In the genomic region with DNA sequence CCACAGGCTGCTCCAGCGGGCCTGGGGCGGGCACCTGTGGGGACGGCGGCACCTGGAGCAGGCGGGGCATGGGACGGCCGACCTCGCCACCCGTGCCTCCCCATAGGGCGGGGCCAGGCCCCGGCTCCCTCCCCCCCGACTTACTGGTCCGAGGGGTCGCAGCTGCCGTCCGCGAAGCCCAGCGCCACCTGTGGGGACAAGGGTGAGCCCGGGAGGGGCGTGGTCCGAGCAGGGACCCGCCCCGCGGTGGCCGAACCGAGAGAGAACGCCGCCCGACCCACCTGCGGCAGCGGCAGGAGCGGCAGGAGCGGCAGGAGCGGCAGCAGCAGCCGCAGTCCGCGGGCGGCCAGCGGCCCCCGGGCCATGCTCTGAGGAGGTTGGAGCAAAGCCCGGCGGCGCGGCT, we compare ENCODE assay signal across 1 cellular context.
TF ChIP-seq lines count a peak whose summit lies in the region.

A gene (minus strand): TSS at position 379 of the 403 bp plus-strand sequence. CDS start 14 bp downstream, at position 365.

TF ChIP-seq in HepG2, 621 proteins besides CTCF, POLR2A, EP300 and RAD21 (continued from another document and continues in another):
- TF ChIP-seq, protein P1, sequence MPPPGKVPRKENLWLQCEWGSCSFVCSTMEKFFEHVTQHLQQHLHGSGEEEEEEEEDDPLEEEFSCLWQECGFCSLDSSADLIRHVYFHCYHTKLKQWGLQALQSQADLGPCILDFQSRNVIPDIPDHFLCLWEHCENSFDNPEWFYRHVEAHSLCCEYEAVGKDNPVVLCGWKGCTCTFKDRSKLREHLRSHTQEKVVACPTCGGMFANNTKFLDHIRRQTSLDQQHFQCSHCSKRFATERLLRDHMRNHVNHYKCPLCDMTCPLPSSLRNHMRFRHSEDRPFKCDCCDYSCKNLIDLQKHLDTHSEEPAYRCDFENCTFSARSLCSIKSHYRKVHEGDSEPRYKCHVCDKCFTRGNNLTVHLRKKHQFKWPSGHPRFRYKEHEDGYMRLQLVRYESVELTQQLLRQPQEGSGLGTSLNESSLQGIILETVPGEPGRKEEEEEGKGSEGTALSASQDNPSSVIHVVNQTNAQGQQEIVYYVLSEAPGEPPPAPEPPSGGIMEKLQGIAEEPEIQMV (CRISPR knock-in tag; IDR thresholded peaks at IDR 0.05; ENCODE audit: low read depth): no peak; the same call in 1 of the 2 replicates
- TF ChIP-seq ZFP37 (CRISPR knock-in tag; IDR thresholded peaks at IDR 0.05; ENCODE audit: borderline replicate concordance): no peak
- TF ChIP-seq, protein P2, sequence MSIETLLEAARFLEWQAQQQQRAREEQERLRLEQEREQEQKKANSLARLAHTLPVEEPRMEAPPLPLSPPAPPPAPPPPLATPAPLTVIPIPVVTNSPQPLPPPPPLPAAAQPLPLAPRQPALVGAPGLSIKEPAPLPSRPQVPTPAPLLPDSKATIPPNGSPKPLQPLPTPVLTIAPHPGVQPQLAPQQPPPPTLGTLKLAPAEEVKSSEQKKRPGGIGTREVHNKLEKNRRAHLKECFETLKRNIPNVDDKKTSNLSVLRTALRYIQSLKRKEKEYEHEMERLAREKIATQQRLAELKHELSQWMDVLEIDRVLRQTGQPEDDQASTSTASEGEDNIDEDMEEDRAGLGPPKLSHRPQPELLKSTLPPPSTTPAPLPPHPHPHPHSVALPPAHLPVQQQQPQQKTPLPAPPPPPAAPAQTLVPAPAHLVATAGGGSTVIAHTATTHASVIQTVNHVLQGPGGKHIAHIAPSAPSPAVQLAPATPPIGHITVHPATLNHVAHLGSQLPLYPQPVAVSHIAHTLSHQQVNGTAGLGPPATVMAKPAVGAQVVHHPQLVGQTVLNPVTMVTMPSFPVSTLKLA (IDR thresholded peaks at IDR 0.05): no peak
- no peak; the same call in 1 of the 2 replicates for TF ChIP-seq ZSCAN12 (CRISPR knock-in tag; IDR thresholded peaks at IDR 0.05)
- TF ChIP-seq, protein P3, sequence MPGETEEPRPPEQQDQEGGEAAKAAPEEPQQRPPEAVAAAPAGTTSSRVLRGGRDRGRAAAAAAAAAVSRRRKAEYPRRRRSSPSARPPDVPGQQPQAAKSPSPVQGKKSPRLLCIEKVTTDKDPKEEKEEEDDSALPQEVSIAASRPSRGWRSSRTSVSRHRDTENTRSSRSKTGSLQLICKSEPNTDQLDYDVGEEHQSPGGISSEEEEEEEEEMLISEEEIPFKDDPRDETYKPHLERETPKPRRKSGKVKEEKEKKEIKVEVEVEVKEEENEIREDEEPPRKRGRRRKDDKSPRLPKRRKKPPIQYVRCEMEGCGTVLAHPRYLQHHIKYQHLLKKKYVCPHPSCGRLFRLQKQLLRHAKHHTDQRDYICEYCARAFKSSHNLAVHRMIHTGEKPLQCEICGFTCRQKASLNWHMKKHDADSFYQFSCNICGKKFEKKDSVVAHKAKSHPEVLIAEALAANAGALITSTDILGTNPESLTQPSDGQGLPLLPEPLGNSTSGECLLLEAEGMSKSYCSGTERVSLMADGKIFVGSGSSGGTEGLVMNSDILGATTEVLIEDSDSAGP (CRISPR knock-in tag; IDR thresholded peaks at IDR 0.05; ENCODE audit: borderline replicate concordance): peak; percentile 8; the same call in 1 of the 2 replicates
- TF ChIP-seq ZNF709 (CRISPR knock-in tag; IDR thresholded peaks at IDR 0.05): 0 out of 2 replicates have a peak, but pooled peaks have one; percentile 32
- TF ChIP-seq ZMYM3 (CRISPR knock-in tag; IDR thresholded peaks at IDR 0.05): no peak
- TF ChIP-seq, protein P4, sequence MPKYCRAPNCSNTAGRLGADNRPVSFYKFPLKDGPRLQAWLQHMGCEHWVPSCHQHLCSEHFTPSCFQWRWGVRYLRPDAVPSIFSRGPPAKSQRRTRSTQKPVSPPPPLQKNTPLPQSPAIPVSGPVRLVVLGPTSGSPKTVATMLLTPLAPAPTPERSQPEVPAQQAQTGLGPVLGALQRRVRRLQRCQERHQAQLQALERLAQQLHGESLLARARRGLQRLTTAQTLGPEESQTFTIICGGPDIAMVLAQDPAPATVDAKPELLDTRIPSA (CRISPR knock-in tag; IDR thresholded peaks at IDR 0.05; ENCODE audit: borderline replicate concordance): no peak
- no peak for TF ChIP-seq NAIF1 (CRISPR knock-in tag; IDR thresholded peaks at IDR 0.05; ENCODE audit: borderline replicate concordance)
- no peak for TF ChIP-seq CCDC6 (CRISPR knock-in tag; IDR thresholded peaks at IDR 0.05)
- TF ChIP-seq HDAC1 (CRISPR knock-in tag; IDR thresholded peaks at IDR 0.05): peak; percentile 55
- TF ChIP-seq MXI1 (IDR thresholded peaks at IDR 0.05; ENCODE audit: borderline replicate concordance, low read depth, low read length): no peak
- TF ChIP-seq ASH2L (IDR thresholded peaks at IDR 0.05; ENCODE audit: insufficient read length, low read depth, low read length): no peak
- no peak for TF ChIP-seq DNMT3B (CRISPR knock-in tag; conservative IDR thresholded peaks at IDR 0.05)
- no peak for TF ChIP-seq PHB2 (IDR thresholded peaks at IDR 0.05; ENCODE audit: partially characterized antibody)
- no peak for TF ChIP-seq ZNF441 (CRISPR knock-in tag; IDR thresholded peaks at IDR 0.05; ENCODE audit: borderline replicate concordance)
- no peak; the same call in 1 of the 2 replicates for TF ChIP-seq ZNF333 (CRISPR knock-in tag; IDR thresholded peaks at IDR 0.05; ENCODE audit: borderline replicate concordance)
- peak; percentile 22; the same call in 1 of the 2 replicates for TF ChIP-seq POLR2AphosphoS5 (IDR thresholded peaks at IDR 0.05; ENCODE audit: low read depth, low read length)
- TF ChIP-seq ZNF205 (CRISPR knock-in tag; IDR thresholded peaks at IDR 0.05): no peak
- no peak for TF ChIP-seq ZNF572 (CRISPR knock-in tag; IDR thresholded peaks at IDR 0.05)
- TF ChIP-seq ZNF777 (CRISPR knock-in tag; IDR thresholded peaks at IDR 0.05): peak; percentile 93
- 0 out of 2 replicates have a peak, but pooled peaks have one; percentile 48 for TF ChIP-seq ZBTB42 (CRISPR knock-in tag; IDR thresholded peaks at IDR 0.05)
- TF ChIP-seq ZFX (CRISPR knock-in tag; IDR thresholded peaks at IDR 0.05; ENCODE audit: low read depth): no peak
- TF ChIP-seq, protein P5, sequence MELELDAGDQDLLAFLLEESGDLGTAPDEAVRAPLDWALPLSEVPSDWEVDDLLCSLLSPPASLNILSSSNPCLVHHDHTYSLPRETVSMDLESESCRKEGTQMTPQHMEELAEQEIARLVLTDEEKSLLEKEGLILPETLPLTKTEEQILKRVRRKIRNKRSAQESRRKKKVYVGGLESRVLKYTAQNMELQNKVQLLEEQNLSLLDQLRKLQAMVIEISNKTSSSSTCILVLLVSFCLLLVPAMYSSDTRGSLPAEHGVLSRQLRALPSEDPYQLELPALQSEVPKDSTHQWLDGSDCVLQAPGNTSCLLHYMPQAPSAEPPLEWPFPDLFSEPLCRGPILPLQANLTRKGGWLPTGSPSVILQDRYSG (CRISPR knock-in tag; IDR thresholded peaks at IDR 0.05): no peak
- TF ChIP-seq ZNF530 (CRISPR knock-in tag; IDR thresholded peaks at IDR 0.05; ENCODE audit: low read depth): no peak
- no peak for TF ChIP-seq ISL2 (CRISPR knock-in tag; IDR thresholded peaks at IDR 0.05)
- TF ChIP-seq FIP1L1 (IDR thresholded peaks at IDR 0.05; ENCODE audit: borderline replicate concordance, insufficient read depth, low read depth, low read length): no peak
- no peak for TF ChIP-seq JUND (CRISPR knock-in tag; IDR thresholded peaks at IDR 0.05)
- no peak for TF ChIP-seq ZNF615 (CRISPR knock-in tag; IDR thresholded peaks at IDR 0.05; ENCODE audit: borderline replicate concordance)
- no peak for TF ChIP-seq HHEX (CRISPR knock-in tag; IDR thresholded peaks at IDR 0.05)
- TF ChIP-seq, protein P6, sequence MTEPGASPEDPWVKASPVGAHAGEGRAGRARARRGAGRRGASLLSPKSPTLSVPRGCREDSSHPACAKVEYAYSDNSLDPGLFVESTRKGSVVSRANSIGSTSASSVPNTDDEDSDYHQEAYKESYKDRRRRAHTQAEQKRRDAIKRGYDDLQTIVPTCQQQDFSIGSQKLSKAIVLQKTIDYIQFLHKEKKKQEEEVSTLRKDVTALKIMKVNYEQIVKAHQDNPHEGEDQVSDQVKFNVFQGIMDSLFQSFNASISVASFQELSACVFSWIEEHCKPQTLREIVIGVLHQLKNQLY (CRISPR knock-in tag; IDR thresholded peaks at IDR 0.05): no peak
- TF ChIP-seq NRL (CRISPR knock-in tag; IDR thresholded peaks at IDR 0.05; ENCODE audit: borderline replicate concordance): no peak
- TF ChIP-seq KDM6A (CRISPR knock-in tag; IDR thresholded peaks at IDR 0.05; ENCODE audit: low read depth): no peak
- no peak for TF ChIP-seq ZNF317 (CRISPR knock-in tag; IDR thresholded peaks at IDR 0.05)
- TF ChIP-seq, protein P7, sequence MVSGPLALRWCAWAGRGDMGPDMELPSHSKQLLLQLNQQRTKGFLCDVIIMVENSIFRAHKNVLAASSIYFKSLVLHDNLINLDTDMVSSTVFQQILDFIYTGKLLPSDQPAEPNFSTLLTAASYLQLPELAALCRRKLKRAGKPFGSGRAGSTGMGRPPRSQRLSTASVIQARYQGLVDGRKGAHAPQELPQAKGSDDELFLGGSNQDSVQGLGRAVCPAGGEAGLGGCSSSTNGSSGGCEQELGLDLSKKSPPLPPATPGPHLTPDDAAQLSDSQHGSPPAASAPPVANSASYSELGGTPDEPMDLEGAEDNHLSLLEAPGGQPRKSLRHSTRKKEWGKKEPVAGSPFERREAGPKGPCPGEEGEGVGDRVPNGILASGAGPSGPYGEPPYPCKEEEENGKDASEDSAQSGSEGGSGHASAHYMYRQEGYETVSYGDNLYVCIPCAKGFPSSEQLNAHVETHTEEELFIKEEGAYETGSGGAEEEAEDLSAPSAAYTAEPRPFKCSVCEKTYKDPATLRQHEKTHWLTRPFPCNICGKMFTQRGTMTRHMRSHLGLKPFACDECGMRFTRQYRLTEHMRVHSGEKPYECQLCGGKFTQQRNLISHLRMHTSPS (CRISPR knock-in tag; IDR thresholded peaks at IDR 0.05; ENCODE audit: low read depth): no peak
- no peak for TF ChIP-seq TCF12 (IDR thresholded peaks at IDR 0.05)
- 0 out of 2 replicates have a peak, but pooled peaks have one; percentile 57 for TF ChIP-seq TCF12 (CRISPR knock-in tag; IDR thresholded peaks at IDR 0.05)
- TF ChIP-seq, protein P8, sequence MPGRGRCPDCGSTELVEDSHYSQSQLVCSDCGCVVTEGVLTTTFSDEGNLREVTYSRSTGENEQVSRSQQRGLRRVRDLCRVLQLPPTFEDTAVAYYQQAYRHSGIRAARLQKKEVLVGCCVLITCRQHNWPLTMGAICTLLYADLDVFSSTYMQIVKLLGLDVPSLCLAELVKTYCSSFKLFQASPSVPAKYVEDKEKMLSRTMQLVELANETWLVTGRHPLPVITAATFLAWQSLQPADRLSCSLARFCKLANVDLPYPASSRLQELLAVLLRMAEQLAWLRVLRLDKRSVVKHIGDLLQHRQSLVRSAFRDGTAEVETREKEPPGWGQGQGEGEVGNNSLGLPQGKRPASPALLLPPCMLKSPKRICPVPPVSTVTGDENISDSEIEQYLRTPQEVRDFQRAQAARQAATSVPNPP (CRISPR knock-in tag; IDR thresholded peaks at IDR 0.05): no peak
- peak; percentile 40; the same call in 1 of the 2 replicates for TF ChIP-seq MTF1 (CRISPR knock-in tag; IDR thresholded peaks at IDR 0.05)
- TF ChIP-seq, protein P9, sequence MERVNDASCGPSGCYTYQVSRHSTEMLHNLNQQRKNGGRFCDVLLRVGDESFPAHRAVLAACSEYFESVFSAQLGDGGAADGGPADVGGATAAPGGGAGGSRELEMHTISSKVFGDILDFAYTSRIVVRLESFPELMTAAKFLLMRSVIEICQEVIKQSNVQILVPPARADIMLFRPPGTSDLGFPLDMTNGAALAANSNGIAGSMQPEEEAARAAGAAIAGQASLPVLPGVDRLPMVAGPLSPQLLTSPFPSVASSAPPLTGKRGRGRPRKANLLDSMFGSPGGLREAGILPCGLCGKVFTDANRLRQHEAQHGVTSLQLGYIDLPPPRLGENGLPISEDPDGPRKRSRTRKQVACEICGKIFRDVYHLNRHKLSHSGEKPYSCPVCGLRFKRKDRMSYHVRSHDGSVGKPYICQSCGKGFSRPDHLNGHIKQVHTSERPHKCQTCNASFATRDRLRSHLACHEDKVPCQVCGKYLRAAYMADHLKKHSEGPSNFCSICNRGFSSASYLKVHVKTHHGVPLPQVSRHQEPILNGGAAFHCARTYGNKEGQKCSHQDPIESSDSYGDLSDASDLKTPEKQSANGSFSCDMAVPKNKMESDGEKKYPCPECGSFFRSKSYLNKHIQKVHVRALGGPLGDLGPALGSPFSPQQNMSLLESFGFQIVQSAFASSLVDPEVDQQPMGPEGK (CRISPR knock-in tag; IDR thresholded peaks at IDR 0.05): peak; percentile 56; the same call in 1 of the 2 replicates
- no peak for TF ChIP-seq ZNF180 (CRISPR knock-in tag; IDR thresholded peaks at IDR 0.05; ENCODE audit: borderline replicate concordance, low read depth)
- peak; percentile 5; the same call in 1 of the 2 replicates for TF ChIP-seq SAP130 (CRISPR knock-in tag; IDR thresholded peaks at IDR 0.05; ENCODE audit: low read depth)
- TF ChIP-seq NFE2L1 (CRISPR knock-in tag; IDR thresholded peaks at IDR 0.05; ENCODE audit: borderline replicate concordance): no peak
- TF ChIP-seq MYC (CRISPR knock-in tag; IDR thresholded peaks at IDR 0.05; ENCODE audit: borderline replicate concordance): peak; percentile 67; the same call in 1 of the 2 replicates
- no peak for TF ChIP-seq SP1 (IDR thresholded peaks at IDR 0.05)
- TF ChIP-seq SP1 (CRISPR knock-in tag; IDR thresholded peaks at IDR 0.05): no peak; the same call in 1 of the 2 replicates
- TF ChIP-seq ZNF431 (CRISPR knock-in tag; IDR thresholded peaks at IDR 0.05; ENCODE audit: borderline replicate concordance, low read depth): 0 out of 2 replicates have a peak, but pooled peaks have one; percentile 37
- no peak for TF ChIP-seq ZNF790 (CRISPR knock-in tag; IDR thresholded peaks at IDR 0.05; ENCODE audit: borderline replicate concordance)
- no peak for TF ChIP-seq ZNF33B (CRISPR knock-in tag; IDR thresholded peaks at IDR 0.05)
- peak; percentile 55 for TF ChIP-seq RNF2 (conservative IDR thresholded peaks at IDR 0.05; ENCODE audit: low read depth)
- TF ChIP-seq, protein P10, sequence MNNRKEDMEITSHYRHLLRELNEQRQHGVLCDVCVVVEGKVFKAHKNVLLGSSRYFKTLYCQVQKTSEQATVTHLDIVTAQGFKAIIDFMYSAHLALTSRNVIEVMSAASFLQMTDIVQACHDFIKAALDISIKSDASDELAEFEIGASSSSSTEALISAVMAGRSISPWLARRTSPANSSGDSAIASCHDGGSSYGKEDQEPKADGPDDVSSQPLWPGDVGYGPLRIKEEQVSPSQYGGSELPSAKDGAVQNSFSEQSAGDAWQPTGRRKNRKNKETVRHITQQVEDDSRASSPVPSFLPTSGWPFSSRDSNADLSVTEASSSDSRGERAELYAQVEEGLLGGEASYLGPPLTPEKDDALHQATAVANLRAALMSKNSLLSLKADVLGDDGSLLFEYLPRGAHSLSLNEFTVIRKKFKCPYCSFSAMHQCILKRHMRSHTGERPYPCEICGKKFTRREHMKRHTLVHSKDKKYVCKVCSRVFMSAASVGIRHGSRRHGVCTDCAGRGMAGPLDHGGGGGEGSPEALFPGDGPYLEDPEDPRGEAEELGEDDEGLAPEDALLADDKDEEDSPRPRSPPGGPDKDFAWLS (CRISPR knock-in tag; IDR thresholded peaks at IDR 0.05; ENCODE audit: borderline replicate concordance): no peak
- TF ChIP-seq CEBPB (IDR thresholded peaks at IDR 0.05; ENCODE audit: borderline replicate concordance, low read depth, low read length): no peak
